Comparison of ENCODE assay signal across 19 cellular contexts in genomic region chr5:116271432-116271831, GRCh38.
DNase-seq lines count a peak whose midpoint lies in the region; ATAC-seq, FAIRE-seq and TF ChIP-seq lines count a peak whose summit lies in the region.
"Had no signal": no experiment of that assay in that cellular context is flagged by ENCODE, and none has a peak within 500 bp of the region (broad histone marks: within the 10 kb centered on the region; RNA-seq: fewer than 3 reads in every experiment).

No MANE protein-coding gene starts in this region.

- TF ChIP-seq CTCF in GM12878 (IDR thresholded peaks at IDR 0.05 in 2 of 3, conservative IDR thresholded peaks at IDR 0.05 in 1 of 3; ENCODE audit: control insufficient read depth in 2 of 3, extremely low read depth in 1 of 3, insufficient read depth in 1 of 3, low read depth in 3 of 3, low read length in 3 of 3) = no peak
- no peak for TF ChIP-seq CTCF in uterus (IDR thresholded peaks at IDR 0.05)

- H3K18ac ChIP-seq in mesenchymal stem cell (ENCODE audit: low read depth in 1 of 2, low read length in 2 of 2) = no peak overlapping the region

- H4K91ac ChIP-seq in mesenchymal stem cell (ENCODE audit: low read length) = no peak overlapping the region

- no peak overlapping the region for H3K4ac ChIP-seq in mesenchymal stem cell (ENCODE audit: low read depth in 1 of 2, low read length in 2 of 2)

- TF ChIP-seq EP300 in GM12878 (IDR thresholded peaks at IDR 0.05; ENCODE audit: borderline replicate concordance in 1 of 2, control insufficient read depth in 1 of 2, low read depth in 2 of 2, low read length in 2 of 2) = no peak

- no peaks in the 10 kb centered on the region for H3K4me1 ChIP-seq in GM12878 (ENCODE audit: control insufficient read depth, insufficient read depth, low read length)
- H3K4me1 ChIP-seq in mesenchymal stem cell (ENCODE audit: control insufficient read depth, insufficient read depth, low read depth, low read length) = no peaks in the 10 kb centered on the region
- no peaks in the 10 kb centered on the region for H3K4me1 ChIP-seq in uterus
- H3K4me1 ChIP-seq: heart left ventricle had no signal

- H2BK120ac ChIP-seq in mesenchymal stem cell (ENCODE audit: low read depth, low read length) = no peak overlapping the region

- CTCF ChIA-PET in GM12878 (lab: Yijun Ruan, JAX) = interaction anchor here (0.6 to 5.6 kb wide), 4 partner anchors 29 to 523 kb away, joined by 3 to 36 read pairs (median 16); no protein-coding TSS in a partner anchor

- no peaks in the 10 kb centered on the region for H3K79me2 ChIP-seq in GM12878 (ENCODE audit: control insufficient read depth, insufficient read depth, low read length)

- no peak overlapping the region for H4K8ac ChIP-seq in mesenchymal stem cell (ENCODE audit: low read length)

- RAD21 ChIA-PET in GM12878 (lab: Charles Lee; ENCODE audit: unreplicated experiment) = interaction anchor here (0.9 to 4.2 kb wide), 4 partner anchors 87 to 129 kb away, joined by 4 to 37 read pairs (median 4); no protein-coding TSS in a partner anchor

- DNase-seq in GM12891 (ENCODE audit: insufficient read length, low spot score) (no peak), GM12878 (ENCODE audit: low read depth, low spot score) (no peak), mesenchymal stem cell (peak; percentile 73), retina (no peak), uterus (no peak), epidermal melanocyte (ENCODE audit: insufficient read length, low spot score) (no peak)
- DNase-seq: central memory CD4-positive, alpha-beta T cell; endodermal cell; heart left ventricle; midbrain; MM.1S; NCI-H2107; occipital lobe had no signal

- H3K79me1 ChIP-seq in mesenchymal stem cell (replicated peaks; ENCODE audit: low read length, poor library complexity, severe bottlenecking) = no peaks in the 10 kb centered on the region

- H2BK12ac ChIP-seq in mesenchymal stem cell (ENCODE audit: low read length in 2 of 2) = no peak overlapping the region

- WGBS in GM12878 (ENCODE audit: insufficient coverage, insufficient replicate concordance, low lambda C conversion rate, missing lambda C conversion rate) = 97% methylated on average over 1 of the region's 1 CpG
- WGBS in mesenchymal stem cell = no CpG with 5 or more reads among the region's 1 CpG

- FAIRE-seq in GM12891 (lab: Jason Lieb, UNC) (peak; percentile 23), GM12878 (lab: Jason Lieb, UNC) (no peak)
- FAIRE-seq: HTR-8/SVneo, keratinocyte, urothelium cell line had no signal

- H3K9me3 ChIP-seq in GM12878 (replicated peaks; ENCODE audit: control insufficient read depth, insufficient read depth, low read length) (no peaks in the 10 kb centered on the region; the same call in 1 of the 3 replicates), mesenchymal stem cell (ENCODE audit: control insufficient read depth, low read length) (peaks cover 8% of the 10 kb centered on the region), uterus (peaks cover 0 to 7% of the 10 kb centered on the region in 2 donors)

- H3K23ac ChIP-seq in mesenchymal stem cell (ENCODE audit: low read length in 2 of 2) = no peak overlapping the region

- in situ Hi-C loops in GM12878 (cut with MboI) = no loop called here

- H3K36me3 ChIP-seq in GM12878 (ENCODE audit: control insufficient read depth in 2 of 2, insufficient read depth in 2 of 2, low read length in 1 of 2) (no peaks in the 10 kb centered on the region), mesenchymal stem cell (ENCODE audit: control insufficient read depth in 1 of 2, insufficient read depth in 2 of 2, low read depth in 1 of 2, low read length in 2 of 2) (no peaks in the 10 kb centered on the region), uterus (no peaks in the 10 kb centered on the region)

- no peak overlapping the region for H2BK5ac ChIP-seq in mesenchymal stem cell (ENCODE audit: low read depth, low read length, poor library complexity, severe bottlenecking)

- no peak overlapping the region for H2AK5ac ChIP-seq in mesenchymal stem cell (ENCODE audit: low read length, severe bottlenecking)

- H2BK15ac ChIP-seq in mesenchymal stem cell (ENCODE audit: low read depth, poor library complexity, severe bottlenecking) = no peak overlapping the region

- SMC1A ChIA-PET in GM12878 (lab: Charles Lee; ENCODE audit: uncharacterized antibody, unreplicated experiment) = interaction anchor here (1.0 to 4.4 kb wide), 11 partner anchors 9 to 195 kb away, joined by 3 to 49 read pairs (median 5); no protein-coding TSS in a partner anchor

- H3K27ac ChIP-seq in GM12878 (ENCODE audit: control insufficient read depth, insufficient read depth) (no peak overlapping the region), mesenchymal stem cell (ENCODE audit: low read length, poor library complexity, severe bottlenecking) (no peak overlapping the region), uterus (no peak overlapping the region)
- H3K27ac ChIP-seq: C4-2B, heart left ventricle had no signal

- H3K4me2 ChIP-seq in GM12878 (ENCODE audit: control insufficient read depth, insufficient read depth) (no peak overlapping the region), mesenchymal stem cell (ENCODE audit: low read length, poor library complexity, severe bottlenecking) (no peak overlapping the region)

- no peak overlapping the region for H3K9ac ChIP-seq in GM12878 (ENCODE audit: control insufficient read depth, insufficient read depth, low read length)
- no peak overlapping the region for H3K9ac ChIP-seq in mesenchymal stem cell (ENCODE audit: low read length)

- H3K14ac ChIP-seq in mesenchymal stem cell (ENCODE audit: low read length in 2 of 2) = no peak overlapping the region

- no peak for TF ChIP-seq RAD21 in GM12878 (IDR thresholded peaks at IDR 0.05; ENCODE audit: insufficient read depth, low read depth, low read length)

- intact Hi-C loops in GM12878 (cut with micrococcal nuclease; ENCODE audit: unreplicated experiment) (loop anchor here (5.0 to 10.0 kb wide), 2 partner anchors 86 to 183 kb away; no protein-coding TSS in a partner anchor), uterus (cut with DNase I; ENCODE audit: low total_unique reads) (no loop called here)

- H4K20me1 ChIP-seq in GM12878 (ENCODE audit: control insufficient read depth, insufficient read depth) = no peaks in the 10 kb centered on the region

- ATAC-seq in HG03196 (IDR thresholded peaks at IDR 0.05; ENCODE audit: unreplicated experiment) = peak; percentile 38
- ATAC-seq in GM12878 = peak; percentile 82
- ATAC-seq: Right ventricle myocardium inferior had no signal

- BruUV-seq in GM12878 (replicated peaks; lab: Mats Ljungman, UMichigan) = no TSS peak

- H3K27me3 ChIP-seq in GM12878 (replicated peaks in 1 of 2; ENCODE audit: control insufficient read depth in 2 of 2, insufficient read depth in 2 of 2, low read length in 1 of 2) (no peaks in the 10 kb centered on the region), mesenchymal stem cell (ENCODE audit: control insufficient read depth in 1 of 2, insufficient read depth in 1 of 2, low read length in 2 of 2) (no peaks in the 10 kb centered on the region), uterus (no peaks in the 10 kb centered on the region)
- H3K27me3 ChIP-seq: heart left ventricle had no signal

- H2AFZ ChIP-seq in GM12878 (ENCODE audit: control insufficient read depth, low read depth, low read length) = no peak overlapping the region
- H2AFZ ChIP-seq in mesenchymal stem cell (ENCODE audit: low read depth, low read length) = no peak overlapping the region

- TF ChIP-seq POLR2A in GM12891 (IDR thresholded peaks at IDR 0.05; ENCODE audit: low read depth, low read length) = no peak
- no peak for TF ChIP-seq POLR2A in GM12878 (IDR thresholded peaks at IDR 0.05; ENCODE audit: low read depth, low read length)
- TF ChIP-seq POLR2A in uterus (IDR thresholded peaks at IDR 0.05) = no peak

- POLR2A ChIA-PET in GM12878 (lab: Charles Lee) = no interaction called here

- no peak overlapping the region for H3K4me3 ChIP-seq in GM12878
- H3K4me3 ChIP-seq in mesenchymal stem cell (ENCODE audit: insufficient read depth in 1 of 2, low read depth in 1 of 2, low read length in 2 of 2) = no peak overlapping the region
- no peak overlapping the region for H3K4me3 ChIP-seq in uterus
- H3K4me3 ChIP-seq: heart left ventricle had no signal

TF ChIP-seq in GM12891, 5 proteins besides CTCF, POLR2A, EP300 and RAD21:
- TF ChIP-seq TAF1 (IDR thresholded peaks at IDR 0.05; ENCODE audit: low read depth, low read length) = no peak
- no peak for TF ChIP-seq POU2F2 (IDR thresholded peaks at IDR 0.05; ENCODE audit: low read depth, low read length)

TF ChIP-seq in GM12878, 131 proteins besides CTCF, POLR2A, EP300 and RAD21 (continues in another document):
- no peak for TF ChIP-seq STAT1 (conservative IDR thresholded peaks at IDR 0.05)
- no peak for TF ChIP-seq ZZZ3 (IDR thresholded peaks at IDR 0.05; ENCODE audit: control insufficient read depth, insufficient read length, low read depth)
